19 cellular contexts compared by ENCODE assay signal in genomic region chr4:146981651-146982050, GRCh38.
A peak's percentile ranks its signal among the peaks of the same experiment; 100 is the strongest.
DNase-seq lines count a peak whose midpoint lies in the region; ATAC-seq and TF ChIP-seq lines count a peak whose summit lies in the region.
"Had no signal": no experiment of that assay in that cellular context is flagged by ENCODE, and none has a peak within 500 bp of the region (broad histone marks: within the 10 kb centered on the region; RNA-seq: fewer than 3 reads in every experiment).

No MANE protein-coding gene starts in this region.

- ATAC-seq in HG03280 (IDR thresholded peaks at IDR 0.05; ENCODE audit: unreplicated experiment): no peak

- TF ChIP-seq CTCF in retinal pigment epithelial cell (conservative IDR thresholded peaks at IDR 0.05; ENCODE audit: low read depth, low read length): no peak

- H3K4me3 ChIP-seq in retinal pigment epithelial cell (ENCODE audit: low read length): no peak overlapping the region
- H3K4me3 ChIP-seq: esophagus muscularis mucosa, right atrium auricular region had no signal

- DNase-seq in ELR (ENCODE audit: low read depth) (peak; percentile 6), amniotic epithelial cell (ENCODE audit: low read depth) (peak; percentile 96), iris pigment epithelial cell (ENCODE audit: low read depth) (peak; percentile 37), retinal pigment epithelial cell (ENCODE audit: low read depth) (peak; percentile 72), germinal center (ENCODE audit: low spot score) (no peak), head of caudate nucleus (no peak)
- DNase-seq in stimulated activated CD8-positive, alpha-beta memory T cell treated with anti-CD3 and anti-CD28 coated beads, Interleukin-4, amount 100 ng/mL, for 48 hours: no peak
- DNase-seq: activated CD4-positive, CD25-positive, alpha-beta regulatory T cell; activated CD8-positive, alpha-beta memory T cell treated with anti-CD3 and anti-CD28 coated beads for 24 hours; CD8-positive, alpha-beta memory T cell; DMS79; effector CD4-positive, alpha-beta T cell; midbrain; NCI-H2029; NCI-H526 treated with DMSO at 0.1 percent for 48 hours; stimulated activated CD4-positive, alpha-beta T cell treated with anti-CD3 and anti-CD28 coated beads, Interleukin-1b, Interleukin-23, amount 100 ng/mL, for 48 hours had no signal

- intact Hi-C loops in head of caudate nucleus (cut with DNase I): no loop called here

Comparison
In these comparisons a context has a peak if more than half of its experiments do, and no peak if none do; other contexts are left out.
1. DNase-seq: peak in ELR (single experiment), amniotic epithelial cell (single experiment), iris pigment epithelial cell (single experiment) and retinal pigment epithelial cell (single experiment); none in germinal center (single experiment), stimulated activated CD8-positive, alpha-beta memory T cell treated with anti-CD3 and anti-CD28 coated beads, Interleukin-4, amount 100 ng/mL, for 48 hours (single experiment) and head of caudate nucleus (0 of 42).